1 cellular context compared by ENCODE assay signal in genomic region chr5:34929150-34929719, GRCh38.
TF ChIP-seq lines count a peak whose summit lies in the region.

DNAJC21 (plus strand) TSS chr5:34929559; CDS start chr5:34929820, 261 bp downstream.

TF ChIP-seq in H1, 55 proteins besides CTCF, POLR2A, EP300 and RAD21:
- TF ChIP-seq BCL11A (IDR thresholded peaks at IDR 0.05; ENCODE audit: low read depth in 2 of 2, low read length in 2 of 2) (no peak), CBX8 (IDR thresholded peaks at IDR 0.05; ENCODE audit: borderline replicate concordance, low read depth, low read length) (no peak), KDM1A (IDR thresholded peaks at IDR 0.05; ENCODE audit: borderline replicate concordance, low read length) (no peak), EGR1 (IDR thresholded peaks at IDR 0.05; ENCODE audit: borderline replicate concordance, low read depth, low read length) (peak; percentile 71; the same call in 1 of the 2 replicates), SP4 (IDR thresholded peaks at IDR 0.05; ENCODE audit: low read length) (0 out of 2 replicates have a peak, but pooled peaks have one; percentile 35), POLR2AphosphoS5 (IDR thresholded peaks at IDR 0.05; ENCODE audit: low read depth, low read length) (peak; percentile 4; the same call in 1 of the 2 replicates), MAX (IDR thresholded peaks at IDR 0.05) (peak; percentile 82), FOSL1 (IDR thresholded peaks at IDR 0.05; ENCODE audit: insufficient read depth, low read depth, low read length) (no peak), CHD2 (IDR thresholded peaks at IDR 0.05; ENCODE audit: low read length) (0 out of 2 replicates have a peak, but pooled peaks have one; percentile 5), SIN3A (conservative IDR thresholded peaks at IDR 0.05 in 1 of 2, IDR thresholded peaks at IDR 0.05 in 1 of 2; ENCODE audit: low read depth in 1 of 2, low read length in 2 of 2) (peak in 1 of 2 experiments; percentile 5; a peak in 1 of 4 replicates)
- TF ChIP-seq, protein P1, sequence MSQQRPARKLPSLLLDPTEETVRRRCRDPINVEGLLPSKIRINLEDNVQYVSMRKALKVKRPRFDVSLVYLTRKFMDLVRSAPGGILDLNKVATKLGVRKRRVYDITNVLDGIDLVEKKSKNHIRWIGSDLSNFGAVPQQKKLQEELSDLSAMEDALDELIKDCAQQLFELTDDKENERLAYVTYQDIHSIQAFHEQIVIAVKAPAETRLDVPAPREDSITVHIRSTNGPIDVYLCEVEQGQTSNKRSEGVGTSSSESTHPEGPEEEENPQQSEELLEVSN (IDR thresholded peaks at IDR 0.05) = peak; percentile 76
